ENCODE assay signal across 26 cellular contexts in the genomic region with DNA sequence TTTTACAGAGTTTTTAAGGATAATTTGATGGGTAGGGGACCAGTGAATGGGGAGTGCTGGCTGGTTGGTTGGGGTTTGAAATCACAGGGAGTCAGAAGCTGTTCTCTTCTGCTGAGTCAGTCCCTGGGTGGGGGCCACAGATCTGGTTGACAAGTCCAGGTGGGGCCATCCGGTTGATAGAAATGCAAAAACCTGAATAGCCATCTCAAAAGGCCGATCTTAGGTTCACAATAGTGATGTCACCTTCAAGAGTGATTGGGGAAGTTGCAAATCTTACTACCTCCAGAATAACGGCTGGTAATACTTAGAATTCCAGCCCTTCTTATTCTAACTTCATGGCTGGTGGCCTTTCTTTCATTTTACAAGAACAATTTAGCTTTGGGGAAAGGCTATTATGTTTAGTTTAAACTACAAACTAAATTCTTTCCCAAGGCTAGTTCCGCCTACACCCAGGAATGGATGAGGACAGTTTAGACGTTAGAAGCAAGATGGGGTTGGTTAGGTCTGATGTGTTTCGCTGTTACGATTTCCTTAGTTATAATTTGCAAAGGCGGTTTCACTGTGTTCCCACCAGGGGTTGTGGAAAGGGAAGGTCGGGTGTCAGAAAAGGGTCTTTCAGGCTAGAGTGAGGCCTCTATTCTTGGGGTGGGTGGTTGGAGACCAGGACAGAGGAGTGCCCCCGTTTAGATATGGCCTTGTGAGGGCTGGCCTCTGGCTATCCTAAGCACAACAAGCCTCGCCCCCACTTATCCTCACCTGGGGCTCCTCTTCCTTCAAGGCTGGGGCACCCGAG.
"Had no signal": no experiment of that assay in that cellular context is flagged by ENCODE, and none has a peak within 500 bp of the region (broad histone marks: within the 10 kb centered on the region; RNA-seq: fewer than 3 reads in every experiment).

No MANE protein-coding gene starts in this region.

- H3K9me3 Mint-ChIP-seq: activated naive CD4-positive, alpha-beta T cell treated with anti-CD3 and anti-CD28 coated beads for 36 hours; activated naive CD8-positive, alpha-beta T cell treated with anti-CD3 and anti-CD28 coated beads, Interleukin-2, amount 10 ng/mL, durations not matched to agents 7 days and 5 days; activated T-cell treated with anti-CD3 and anti-CD28 coated beads, Interleukin-2, amount 50 U/mL, for 4 hours; memory B cell; stimulated activated naive B cell treated with anti-CD40 and anti-IgM and Interleukin-4, amounts not matched to agents 10 μg/mL and 1 μg/mL and 100 μg/mL, for 72 hours; T-helper 1 cell treated with Interleukin-12 subunit alpha and Interleukin-12 subunit beta and Interleukin-4 antibody, amounts not matched to agents 30 μg/mL and 1 μg/mL, for 36 hours had no signal

- H3K27ac ChIP-seq: breast epithelium, colonic mucosa, esophagus squamous epithelium, gastrocnemius medialis, testis, uterus had no signal

- H3K27me3 ChIP-seq: testis had no signal

- H3K27ac Mint-ChIP-seq: activated naive CD4-positive, alpha-beta T cell treated with anti-CD3 and anti-CD28 coated beads for 36 hours; activated naive CD8-positive, alpha-beta T cell treated with anti-CD3 and anti-CD28 coated beads, Interleukin-2, amount 10 ng/mL, durations not matched to agents 7 days and 5 days; memory B cell; stimulated activated naive B cell treated with anti-CD40 and anti-IgM and Interleukin-4, amounts not matched to agents 10 μg/mL and 1 μg/mL and 100 μg/mL, for 72 hours; T-helper 1 cell treated with Interleukin-12 subunit alpha and Interleukin-12 subunit beta and Interleukin-4 antibody, amounts not matched to agents 30 μg/mL and 1 μg/mL, for 36 hours had no signal

- H3K36me3 ChIP-seq: breast epithelium, colonic mucosa, esophagus squamous epithelium, gastrocnemius medialis, uterus had no signal

- ATAC-seq: activated T-cell treated with anti-CD3 and anti-CD28 coated beads, Interleukin-2, amount 50 U/mL, for 4 hours; gastrocnemius medialis; left colon; mucosa of descending colon; sciatic nerve; stimulated activated naive B cell treated with anti-CD40 and anti-IgM and Interleukin-4, amounts not matched to agents 10 μg/mL and 1 μg/mL and 100 μg/mL, for 72 hours had no signal

- H3K4me3 Mint-ChIP-seq: activated naive CD4-positive, alpha-beta T cell treated with anti-CD3 and anti-CD28 coated beads for 36 hours; activated naive CD8-positive, alpha-beta T cell treated with anti-CD3 and anti-CD28 coated beads, Interleukin-2, amount 10 ng/mL, durations not matched to agents 7 days and 5 days; activated T-cell treated with anti-CD3 and anti-CD28 coated beads, Interleukin-2, amount 50 U/mL, for 4 hours; memory B cell; stimulated activated naive B cell treated with anti-CD40 and anti-IgM and Interleukin-4, amounts not matched to agents 10 μg/mL and 1 μg/mL and 100 μg/mL, for 72 hours; T-helper 1 cell treated with Interleukin-12 subunit alpha and Interleukin-12 subunit beta and Interleukin-4 antibody, amounts not matched to agents 30 μg/mL and 1 μg/mL, for 36 hours had no signal

- H3K4me1 ChIP-seq: breast epithelium, colonic mucosa, gastrocnemius medialis, testis, uterus had no signal

- H3K9me3 ChIP-seq: colonic mucosa, esophagus squamous epithelium, gastrocnemius medialis, mucosa of descending colon, testis, uterus had no signal

- DNase-seq: activated CD4-positive, alpha-beta T cell treated with anti-CD3 and anti-CD28 coated beads for 4 hours; activated CD4-positive, alpha-beta T cell treated with anti-CD3 and anti-CD28 coated beads, Interleukin-2, amount 50 U/mL, for 48 hours; activated CD4-positive, CD25-positive, alpha-beta regulatory T cell; activated CD8-positive, alpha-beta memory T cell treated with anti-CD3 and anti-CD28 coated beads, Interleukin-2, amount 50 U/mL, for 48 hours; activated naive CD4-positive, alpha-beta T cell treated with anti-CD3 and anti-CD28 coated beads for 36 hours; activated naive CD8-positive, alpha-beta T cell treated with anti-CD3 and anti-CD28 coated beads, Interleukin-2, amount 10 ng/mL, durations not matched to agents 7 days and 5 days; activated T-cell treated with anti-CD3 and anti-CD28 coated beads, Interleukin-2, amount 50 U/mL, for 4 hours; amniotic stem cell; colonic mucosa; esophagus squamous epithelium; gastrocnemius medialis; head of caudate nucleus; hypothalamus; left colon; small intestine; stimulated activated CD4-positive, alpha-beta T cell treated with anti-CD3 and anti-CD28 coated beads, Interleukin-2, amount 100 ng/mL, for 24 hours; stimulated activated naive B cell treated with anti-CD40 and anti-IgM and Interleukin-4, amounts not matched to agents 10 μg/mL and 1 μg/mL and 100 μg/mL, for 72 hours; T1000; testis; trophoblast cell; uterus had no signal

- H3K4me3 ChIP-seq: breast epithelium, colonic mucosa, esophagus squamous epithelium, gastrocnemius medialis, mucosa of descending colon, testis, uterus had no signal

- H3K36me3 Mint-ChIP-seq: activated naive CD8-positive, alpha-beta T cell treated with anti-CD3 and anti-CD28 coated beads, Interleukin-2, amount 10 ng/mL, durations not matched to agents 7 days and 5 days had no signal
